ENCODE assay signal across 1 cellular context in the genomic region with DNA sequence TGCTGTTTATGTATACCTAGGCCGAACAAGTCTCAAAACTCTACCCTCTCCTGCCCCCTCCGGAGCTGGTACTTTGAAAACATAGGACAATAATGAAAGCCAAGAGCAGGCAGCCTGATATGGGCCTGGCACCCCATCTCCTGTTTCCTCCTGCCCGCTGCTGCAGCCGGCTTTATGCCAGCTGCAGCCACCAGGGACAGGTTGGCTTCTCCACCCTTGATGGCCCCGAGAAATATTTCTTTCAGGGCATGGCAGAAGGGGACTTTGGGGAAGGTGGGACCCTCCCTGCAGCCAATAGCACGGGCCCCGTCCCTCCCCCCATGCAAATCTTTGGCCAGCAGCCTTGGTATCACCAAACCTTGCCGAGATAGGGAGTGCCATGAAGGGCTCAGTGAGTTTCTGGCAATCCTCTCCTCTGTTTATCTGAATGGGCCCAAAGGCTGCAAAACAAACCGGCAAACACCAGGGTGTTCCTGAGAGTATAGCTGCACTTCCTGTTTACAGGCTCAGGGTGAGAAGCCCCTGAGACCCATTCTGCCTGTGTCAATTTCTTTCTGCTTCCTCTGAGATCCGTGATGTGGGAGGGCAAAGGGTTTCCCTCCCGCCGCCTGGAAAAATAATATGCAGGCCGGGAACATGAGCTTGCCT.
TF ChIP-seq lines count a peak whose summit lies in the region.

No MANE protein-coding gene starts in this region.

TF ChIP-seq in liver, 16 proteins besides CTCF, POLR2A, EP300 and RAD21 (continued from another document):
- TF ChIP-seq, protein P1, sequence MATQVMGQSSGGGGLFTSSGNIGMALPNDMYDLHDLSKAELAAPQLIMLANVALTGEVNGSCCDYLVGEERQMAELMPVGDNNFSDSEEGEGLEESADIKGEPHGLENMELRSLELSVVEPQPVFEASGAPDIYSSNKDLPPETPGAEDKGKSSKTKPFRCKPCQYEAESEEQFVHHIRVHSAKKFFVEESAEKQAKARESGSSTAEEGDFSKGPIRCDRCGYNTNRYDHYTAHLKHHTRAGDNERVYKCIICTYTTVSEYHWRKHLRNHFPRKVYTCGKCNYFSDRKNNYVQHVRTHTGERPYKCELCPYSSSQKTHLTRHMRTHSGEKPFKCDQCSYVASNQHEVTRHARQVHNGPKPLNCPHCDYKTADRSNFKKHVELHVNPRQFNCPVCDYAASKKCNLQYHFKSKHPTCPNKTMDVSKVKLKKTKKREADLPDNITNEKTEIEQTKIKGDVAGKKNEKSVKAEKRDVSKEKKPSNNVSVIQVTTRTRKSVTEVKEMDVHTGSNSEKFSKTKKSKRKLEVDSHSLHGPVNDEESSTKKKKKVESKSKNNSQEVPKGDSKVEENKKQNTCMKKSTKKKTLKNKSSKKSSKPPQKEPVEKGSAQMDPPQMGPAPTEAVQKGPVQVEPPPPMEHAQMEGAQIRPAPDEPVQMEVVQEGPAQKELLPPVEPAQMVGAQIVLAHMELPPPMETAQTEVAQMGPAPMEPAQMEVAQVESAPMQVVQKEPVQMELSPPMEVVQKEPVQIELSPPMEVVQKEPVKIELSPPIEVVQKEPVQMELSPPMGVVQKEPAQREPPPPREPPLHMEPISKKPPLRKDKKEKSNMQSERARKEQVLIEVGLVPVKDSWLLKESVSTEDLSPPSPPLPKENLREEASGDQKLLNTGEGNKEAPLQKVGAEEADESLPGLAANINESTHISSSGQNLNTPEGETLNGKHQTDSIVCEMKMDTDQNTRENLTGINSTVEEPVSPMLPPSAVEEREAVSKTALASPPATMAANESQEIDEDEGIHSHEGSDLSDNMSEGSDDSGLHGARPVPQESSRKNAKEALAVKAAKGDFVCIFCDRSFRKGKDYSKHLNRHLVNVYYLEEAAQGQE (IDR thresholded peaks at IDR 0.05) = no peak
- TF ChIP-seq FOXA1 (IDR thresholded peaks at IDR 0.05) (no peak), FOXA2 (IDR thresholded peaks at IDR 0.05) (no peak)
